ENCODE assay signal across 9 cellular contexts in genomic region chr12:130485291-130486145, GRCh38.
"Had no signal": no experiment of that assay in that cellular context is flagged by ENCODE, and none has a peak within 500 bp of the region (broad histone marks: within the 10 kb centered on the region; RNA-seq: fewer than 3 reads in every experiment).

No MANE protein-coding gene starts in this region.

- H3K4me3 ChIP-seq: GM23248 had no signal

- H3K4me3 Mint-ChIP-seq: H9, IgD-negative memory B cell had no signal

- H3K9ac ChIP-seq: GM23248 had no signal

- H3K4me1 Mint-ChIP-seq: IgD-negative memory B cell had no signal

- H3K27ac Mint-ChIP-seq: H9, IgD-negative memory B cell had no signal

- FAIRE-seq: H54, HepG2 had no signal

- H3K27ac ChIP-seq: GM23248, HL-60 had no signal

- H3K36me3 Mint-ChIP-seq: IgD-negative memory B cell had no signal

- H3K27me3 Mint-ChIP-seq: IgD-negative memory B cell had no signal

- DNase-seq: GM23248, GOT3, H9, HCEC 1CT, KBM-7 had no signal
